In the genomic region with DNA sequence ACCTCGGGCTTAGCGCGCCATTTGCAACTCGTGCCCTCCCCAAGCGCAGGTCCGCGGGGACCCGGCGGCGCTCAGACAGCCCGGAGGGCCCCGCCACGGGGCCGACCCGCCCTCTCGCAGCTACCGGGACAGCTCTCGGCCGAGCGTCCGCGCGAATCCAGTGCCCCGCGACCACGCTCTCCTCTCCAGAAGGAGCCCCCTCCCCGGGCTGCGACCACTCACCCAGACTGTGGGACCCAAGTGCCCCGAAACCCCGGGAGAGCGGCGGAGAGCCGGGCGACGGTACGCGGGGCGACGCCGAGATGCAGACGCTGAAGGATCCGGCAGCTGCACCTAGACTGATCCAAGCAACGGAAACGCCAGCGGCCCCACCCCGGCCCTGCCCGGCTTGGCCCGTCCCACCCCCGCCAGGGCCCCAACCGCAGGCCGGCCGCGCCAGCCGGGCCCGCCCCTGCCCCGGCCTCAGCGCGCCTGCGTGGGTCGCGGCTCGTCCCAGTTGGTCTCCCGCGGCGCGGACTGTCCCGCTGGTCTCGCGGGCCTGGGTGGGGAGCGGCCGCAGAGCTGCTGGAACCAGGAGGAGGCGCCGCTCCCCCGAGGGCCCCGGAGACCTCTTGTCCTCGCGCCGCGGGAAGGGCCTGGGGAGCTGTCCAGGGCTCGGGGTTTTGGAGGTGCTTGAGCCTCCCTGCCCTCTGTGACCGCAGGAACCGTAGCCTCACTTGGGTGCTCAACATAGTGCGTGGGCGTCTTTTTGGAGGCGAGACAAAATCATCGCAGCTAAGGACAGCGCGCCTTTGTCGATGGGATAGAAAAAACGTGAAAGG, we compare ENCODE assay signal across 8 cellular contexts. TPM values are rescaled to one million over a fixed set of nuclear protein-coding genes. Genes with fewer than 3 reads are reported as not detected.
DNase-seq lines count a peak whose midpoint lies in the region; ATAC-seq and TF ChIP-seq lines count a peak whose summit lies in the region.

ANXA5 (minus strand) TSS at position 340 of the 821 bp plus-strand sequence. CDS start 391 bp downstream, outside the sequence.

- no peaks in the 10 kb centered on the region for H3K36me3 ChIP-seq in CD4-positive, alpha-beta memory T cell (ENCODE audit: insufficient read depth, low read length)
- no peaks in the 10 kb centered on the region for H3K36me3 ChIP-seq in OCI-LY1 (ENCODE audit: insufficient read depth, low read length)

- CTCF ChIA-PET in CD4-positive, alpha-beta memory T cell (lab: Charles Lee; ENCODE audit: partially characterized antibody), result interaction anchor here (0.7 to 1.1 kb wide), 3 partner anchors 28 to 105 kb away, joined by 3 read pairs; no protein-coding TSS in a partner anchor

- no peaks in the 10 kb centered on the region for H3K9me3 ChIP-seq in CD4-positive, alpha-beta memory T cell (ENCODE audit: control insufficient read depth in 1 of 2, low read length in 2 of 2)
- no peaks in the 10 kb centered on the region for H3K9me3 ChIP-seq in OCI-LY1 (ENCODE audit: low read length)

- H3K4me1 ChIP-seq in CD4-positive, alpha-beta memory T cell (ENCODE audit: insufficient read depth, low read length), result peaks cover 21% of the 10 kb centered on the region
- peaks cover 23% of the 10 kb centered on the region for H3K4me1 ChIP-seq in OCI-LY1 (ENCODE audit: insufficient read depth, low read length, severe bottlenecking)

- no peaks in the 10 kb centered on the region for H3K9me2 ChIP-seq in OCI-LY1 (ENCODE audit: low read depth, low read length)

- H3K27me3 ChIP-seq in CD4-positive, alpha-beta memory T cell (ENCODE audit: insufficient read depth, low read length), result no peaks in the 10 kb centered on the region
- H3K27me3 ChIP-seq in OCI-LY1 (ENCODE audit: insufficient read depth, low read length), result no peaks in the 10 kb centered on the region

- peaks cover 0 to 11% of the 10 kb centered on the region in 2 donors for H3K36me3 Mint-ChIP-seq in CD4-positive, alpha-beta memory T cell

- no peaks in the 10 kb centered on the region for H4K20me1 ChIP-seq in OCI-LY1 (ENCODE audit: insufficient read depth, low read length)

- TF ChIP-seq CTCF in OCI-LY1 (IDR thresholded peaks at IDR 0.05; ENCODE audit: low read length), result no peak

- H3K27ac Mint-ChIP-seq in CD4-positive, alpha-beta memory T cell, result peak within 1 kb of the TSS; percentile 89 to 99 (median 96)

- peak within 1 kb of the TSS; percentile 77 for H3K9ac ChIP-seq in OCI-LY1 (ENCODE audit: low read length)

- no peaks in the 10 kb centered on the region for H3K9me3 Mint-ChIP-seq in CD4-positive, alpha-beta memory T cell

- H3F3A ChIP-seq in OCI-LY1 (ENCODE audit: insufficient read depth, low read length), result no peaks in the 10 kb centered on the region

- DNase-seq in CD4-positive, alpha-beta memory T cell, result peak; percentile 62 to 72 (median 70)
- DNase-seq in activated T-cell treated with anti-CD3 and anti-CD28 coated beads for 4 hours (peak; percentile 33), epithelial cell of prostate (ENCODE audit: low read depth, low spot score) (no peak), mucosa of gallbladder (ENCODE audit: low spot score) (peak; percentile 89)
- peak; percentile 57 for DNase-seq in stimulated activated CD8-positive, alpha-beta memory T cell treated with anti-CD3 and anti-CD28 coated beads, Interleukin-4, amount 100 ng/mL, for 24 hours (ENCODE audit: low read depth)

- peak within 1 kb of the TSS; percentile 97 to 100 (median 99) for H3K4me3 Mint-ChIP-seq in CD4-positive, alpha-beta memory T cell

- peak within 1 kb of the TSS; percentile 80; the same call in 1 of the 2 replicates for H2AFZ ChIP-seq in OCI-LY1 (ENCODE audit: low read length)

- no peaks in the 10 kb centered on the region for H3K79me2 ChIP-seq in OCI-LY1 (ENCODE audit: insufficient read depth, low read length)

- peak within 1 kb of the TSS; percentile 78 to 80 for H3K4me3 ChIP-seq in CD4-positive, alpha-beta memory T cell (ENCODE audit: low read length in 2 of 2)
- peak within 1 kb of the TSS; percentile 83 for H3K4me3 ChIP-seq in OCI-LY1 (ENCODE audit: low read depth, low read length, poor library complexity, severe bottlenecking)

- H3K27me3 Mint-ChIP-seq in CD4-positive, alpha-beta memory T cell, result peaks cover 0 to 1% of the 10 kb centered on the region in 2 donors

- H3K27ac ChIP-seq in CD4-positive, alpha-beta memory T cell (ENCODE audit: low read depth, low read length), result peak within 1 kb of the TSS; percentile 55
- H3K27ac ChIP-seq in OCI-LY1 (ENCODE audit: low read depth, low read length, poor library complexity, severe bottlenecking) (no peak within 1 kb of the TSS), epithelial cell of prostate (peak within 1 kb of the TSS; percentile 87)

- intact Hi-C loops in CD4-positive, alpha-beta memory T cell (cut with micrococcal nuclease), result loop anchor here (1.0 to 5.0 kb wide), 3 partner anchors 29 to 125 kb away; partner anchors contain the start of genes CCNA2 and EXOSC9

- H3K4me2 ChIP-seq in OCI-LY1 (ENCODE audit: low read length), result peak within 1 kb of the TSS; percentile 89

- ATAC-seq in GM19328 (IDR thresholded peaks at IDR 0.05; ENCODE audit: unreplicated experiment), result peak; percentile 89
- peak; percentile 90 for ATAC-seq in HG03460 (IDR thresholded peaks at IDR 0.05; ENCODE audit: unreplicated experiment)

- H3K4me1 Mint-ChIP-seq in CD4-positive, alpha-beta memory T cell, result peaks cover 29 to 37% (median 30%) of the 10 kb centered on the region in 4 donors

- POLR2A ChIA-PET in CD4-positive, alpha-beta memory T cell (lab: Charles Lee; ENCODE audit: partially characterized antibody), result interaction anchor here (1.0 to 1.9 kb wide), 7 partner anchors 11 to 1036 kb away, joined by 3 to 15 read pairs (median 5); partner anchors contain the start of genes BBS12 and EXOSC9

RNA-seq across cellular contexts. Expression of gene ANXA5, which starts in this region (rescaled TPM):
- total RNA-seq in CD4-positive, alpha-beta memory T cell, result 10 to 100 TPM; 70.7 to 77.0 TPM
- polyA plus RNA-seq in CD4-positive, alpha-beta memory T cell, result 100 to 1,000 TPM; 202 to 316 TPM
- 327 TPM for total RNA-seq in mucosa of gallbladder
